Comparison of ENCODE assay signal across 23 cellular contexts in genomic region chr9:87406545-87407166, GRCh38.
DNase-seq lines count a peak whose midpoint lies in the region; ATAC-seq, FAIRE-seq and TF ChIP-seq lines count a peak whose summit lies in the region.
"Had no signal": no experiment of that assay in that cellular context is flagged by ENCODE, and none has a peak within 500 bp of the region (broad histone marks: within the 10 kb centered on the region; RNA-seq: fewer than 3 reads in every experiment).

No MANE protein-coding gene starts in this region.

- peaks cover under 1% of the 10 kb centered on the region for H3K36me3 Mint-ChIP-seq in endodermal cell (ENCODE audit: low read depth)
- H3K36me3 Mint-ChIP-seq: CD4-positive, alpha-beta memory T cell had no signal

- TF ChIP-seq EP300 in A549 (IDR thresholded peaks at IDR 0.05), result no peak

- peak overlapping the region; percentile 98 for H3K27ac Mint-ChIP-seq in endodermal cell
- H3K27ac Mint-ChIP-seq: activated CD4-positive, alpha-beta T cell treated with anti-CD3 and anti-CD28 coated beads, Interleukin-2, amount 10 ng/mL, durations not matched to agents 24 days and 14 days; CD4-positive, alpha-beta memory T cell; effector memory CD8-positive, alpha-beta T cell had no signal

- peak; percentile 40 to 65; a peak in 3 of 6 replicates for ATAC-seq in A549
- ATAC-seq in lung (ENCODE audit: insufficient read depth, low FRiP score), result peak; percentile 47
- ATAC-seq: effector memory CD8-positive, alpha-beta T cell; stimulated activated naive CD8-positive, alpha-beta T cell treated with anti-CD3 and anti-CD28 coated beads, Interleukin-15, Interleukin-2, amounts not matched to agents 100 U/mL and 50 U/mL, for 24 hours had no signal

- H3K9ac ChIP-seq in HUES64 (ENCODE audit: low read depth, low read length) (peak overlapping the region; percentile 26), endodermal cell (ENCODE audit: extremely low read depth, low read length, poor library complexity, severe bottlenecking) (no peak overlapping the region)

- 45% methylated on average over 4 of the region's 4 CpGs for WGBS in A549 (ENCODE audit: missing lambda C conversion rate)
- WGBS in HUES64, result 60% methylated on average over 4 of the region's 4 CpGs
- WGBS in endodermal cell (ENCODE audit: insufficient coverage in 1 of 2, insufficient read length in 1 of 2), 2 experiments, result 51 to 71% methylated on average over 2 to 4 of the region's 4 CpGs
- 63 to 70% methylated on average over 4 of the region's 4 CpGs for WGBS in lung, 2 donors

- peaks cover 5% of the 10 kb centered on the region; the same call in 1 of the 2 replicates for H3K27me3 ChIP-seq in HUES64 (ENCODE audit: insufficient read depth, low read length)
- H3K27me3 ChIP-seq in endodermal cell (ENCODE audit: control insufficient read depth, insufficient read depth, low read length, poor library complexity, severe bottlenecking), result no peaks in the 10 kb centered on the region
- H3K27me3 ChIP-seq in lung (ENCODE audit: control insufficient read depth, insufficient read depth), result no peaks in the 10 kb centered on the region
- H3K27me3 ChIP-seq: upper lobe of left lung had no signal

- peak overlapping the region; percentile 71 for H3K4me2 ChIP-seq in A549

- H3K9me3 ChIP-seq in A549 (no peaks in the 10 kb centered on the region), HUES64 (ENCODE audit: insufficient read depth, low read depth, low read length) (no peaks in the 10 kb centered on the region), endodermal cell (ENCODE audit: control insufficient read depth, low read length) (no peaks in the 10 kb centered on the region), lung (ENCODE audit: control insufficient read depth in 2 of 2, insufficient read depth in 1 of 2, low read length in 1 of 2) (no peaks in the 10 kb centered on the region)
- H3K9me3 ChIP-seq: upper lobe of left lung had no signal

- no peaks in the 10 kb centered on the region for H3K9me3 Mint-ChIP-seq in endodermal cell
- H3K9me3 Mint-ChIP-seq: activated CD4-positive, alpha-beta T cell treated with anti-CD3 and anti-CD28 coated beads, Interleukin-2, amount 10 ng/mL, durations not matched to agents 24 days and 14 days; CD4-positive, alpha-beta memory T cell; effector memory CD8-positive, alpha-beta T cell had no signal

- POLR2A ChIA-PET in A549 (lab: Yijun Ruan, JAX), result no interaction called here

- CTCF ChIA-PET in A549 (lab: Yijun Ruan, JAX), result interaction anchor here (0.8 kb wide), 1 partner anchor 69 kb away, joined by 3 read pairs; no protein-coding TSS in a partner anchor

- H3K36me3 ChIP-seq in HUES64 (ENCODE audit: insufficient read depth, low read length) (no peaks in the 10 kb centered on the region), endodermal cell (ENCODE audit: control insufficient read depth, insufficient read depth, low read length) (no peaks in the 10 kb centered on the region), lung (ENCODE audit: control insufficient read depth in 2 of 2, insufficient read depth in 2 of 2, low read length in 2 of 2) (no peaks in the 10 kb centered on the region)
- H3K36me3 ChIP-seq: upper lobe of left lung had no signal

- DNase-seq in A549 (ENCODE audit: low read depth in 1 of 2, low spot score in 1 of 2) (peak in 1 of 2 experiments; percentile 49), endodermal cell (no peak), lung (ENCODE audit: low spot score) (no peak), HTR-8/SVneo (ENCODE audit: insufficient read length, low spot score) (no peak), caudate nucleus (lab: John Stamatoyannopoulos, UW) (no peak), T-helper 2 cell (no peak), NCI-H1436 treated with DMSO at 0.1 percent for 48 hours (lab: John Stamatoyannopoulos, UW) (no peak)
- DNase-seq: ACHN; activated CD4-positive, alpha-beta T cell treated with anti-CD3 and anti-CD28 coated beads, Interleukin-2, amount 10 ng/mL, durations not matched to agents 24 days and 14 days; activated gamma-delta T cell treated with Interleukin-2 at 50 U/mL for 16 hours; amygdala; CD4-positive, alpha-beta memory T cell; effector memory CD8-positive, alpha-beta T cell; GOT3; head of caudate nucleus; KG1; NCI-H1092 treated with DMSO at 0.1 percent for 48 hours; NCI-H2171; stimulated activated naive CD8-positive, alpha-beta T cell treated with anti-CD3 and anti-CD28 coated beads, Interleukin-15, Interleukin-2, amounts not matched to agents 100 U/mL and 50 U/mL, for 24 hours had no signal

- FAIRE-seq in A549 (lab: Jason Lieb, UNC) (no peak), HTR-8/SVneo (lab: Jason Lieb, UNC) (no peak)
- FAIRE-seq: GM18507 had no signal

- TF ChIP-seq CTCF in A549 (IDR thresholded peaks at IDR 0.05) (no peak), endodermal cell (conservative IDR thresholded peaks at IDR 0.05) (no peak), lung (IDR thresholded peaks at IDR 0.05; ENCODE audit: control extremely low read depth, extremely low read depth) (no peak)

- H3K27ac ChIP-seq in A549 (peak overlapping the region; percentile 75 to 76), HUES64 (ENCODE audit: low read depth, low read length) (peak overlapping the region; percentile 85), endodermal cell (ENCODE audit: low read depth, low read length) (no peak overlapping the region), lung (ENCODE audit: low read depth in 1 of 2, low read length in 1 of 2) (no peak overlapping the region), caudate nucleus (ENCODE audit: low read depth, low read length) (no peak overlapping the region)
- H3K27ac ChIP-seq: HL-60, upper lobe of left lung had no signal

- H3K4me3 ChIP-seq in A549 (no peak overlapping the region), HUES64 (ENCODE audit: low read length) (peak overlapping the region; percentile 20), endodermal cell (ENCODE audit: low read length) (peak overlapping the region; percentile 37), lung (no peak overlapping the region)
- H3K4me3 ChIP-seq: upper lobe of left lung had no signal

- H3K4me1 ChIP-seq in A549, result peaks cover 51% of the 10 kb centered on the region
- H3K4me1 ChIP-seq in HUES64 (ENCODE audit: insufficient read depth, low read length), result peaks cover 68% of the 10 kb centered on the region
- peaks cover 9% of the 10 kb centered on the region for H3K4me1 ChIP-seq in endodermal cell (ENCODE audit: control insufficient read depth, insufficient read depth, low read length)
- no peaks in the 10 kb centered on the region for H3K4me1 ChIP-seq in lung (ENCODE audit: control insufficient read depth in 2 of 2, insufficient read depth in 2 of 2, low read length in 2 of 2)

- H3K27me3 Mint-ChIP-seq in endodermal cell (ENCODE audit: insufficient read depth), result no peaks in the 10 kb centered on the region
- H3K27me3 Mint-ChIP-seq: activated CD4-positive, alpha-beta T cell treated with anti-CD3 and anti-CD28 coated beads, Interleukin-2, amount 10 ng/mL, durations not matched to agents 24 days and 14 days; CD4-positive, alpha-beta memory T cell had no signal

- TF ChIP-seq POLR2A in A549 (IDR thresholded peaks at IDR 0.05; ENCODE audit: low read length), result no peak

- peaks cover 58% of the 10 kb centered on the region for H3K4me1 Mint-ChIP-seq in endodermal cell
- H3K4me1 Mint-ChIP-seq: activated CD4-positive, alpha-beta T cell treated with anti-CD3 and anti-CD28 coated beads, Interleukin-2, amount 10 ng/mL, durations not matched to agents 24 days and 14 days; CD4-positive, alpha-beta memory T cell had no signal

- TF ChIP-seq RAD21 in A549 (conservative IDR thresholded peaks at IDR 0.05 in 1 of 2, IDR thresholded peaks at IDR 0.05 in 1 of 2), result no peak

- H3K4me3 Mint-ChIP-seq in endodermal cell, result peak overlapping the region; percentile 41
- H3K4me3 Mint-ChIP-seq: activated CD4-positive, alpha-beta T cell treated with anti-CD3 and anti-CD28 coated beads, Interleukin-2, amount 10 ng/mL, durations not matched to agents 24 days and 14 days; CD4-positive, alpha-beta memory T cell; effector memory CD8-positive, alpha-beta T cell had no signal

TF ChIP-seq in A549, 52 proteins besides CTCF, POLR2A, EP300 and RAD21:
- TF ChIP-seq REST (IDR thresholded peaks at IDR 0.05) (no peak), HES2 (IDR thresholded peaks at IDR 0.05) (no peak), RARB (CRISPR knock-in tag; IDR thresholded peaks at IDR 0.05) (no peak), NPAS2 (CRISPR knock-in tag; IDR thresholded peaks at IDR 0.05; ENCODE audit: borderline replicate concordance) (no peak), MYC (IDR thresholded peaks at IDR 0.05; ENCODE audit: borderline replicate concordance, low read length) (no peak), CHD4 (IDR thresholded peaks at IDR 0.05; ENCODE audit: borderline replicate concordance) (no peak), EHF (CRISPR knock-in tag; IDR thresholded peaks at IDR 0.05) (no peak)

Comparison
In these comparisons a context has a peak if more than half of its experiments do, and no peak if none do; other contexts are left out.
1. H3K27ac ChIP-seq: peak in A549 (2 of 2) and HUES64 (single experiment); none in endodermal cell (single experiment), lung (0 of 2) and caudate nucleus (single experiment).
2. H3K4me3 ChIP-seq: peak in HUES64 (single experiment) and endodermal cell (single experiment); none in A549 (single experiment) and lung (single experiment).